Comparison of ENCODE assay signal across 8 cellular contexts in genomic region chr1:30707412-30708360, GRCh38. TPM values are rescaled to one million over a fixed set of nuclear protein-coding genes. Genes with fewer than 3 reads are reported as not detected.
DNase-seq lines count a peak whose midpoint lies in the region; ATAC-seq and TF ChIP-seq lines count a peak whose summit lies in the region.

No MANE protein-coding gene starts in this region.

- peaks cover 0 to 5% of the 10 kb centered on the region in 2 donors for H3K4me1 ChIP-seq in adrenal gland (replicated peaks in 1 of 2)
- peaks cover 0 to 26% (median 12%) of the 10 kb centered on the region in 9 donors for H3K4me1 ChIP-seq in heart right ventricle

- H3K27me3 ChIP-seq in adrenal gland (no peaks in the 10 kb centered on the region), heart right ventricle (peaks cover 0 to 24% (median 6%) of the 10 kb centered on the region in 7 donors)

- H3K9me3 ChIP-seq in adrenal gland (replicated peaks in 1 of 3) (no peaks in the 10 kb centered on the region), heart right ventricle (no peaks in the 10 kb centered on the region)

- H3K4me3 ChIP-seq in adrenal gland (no peak overlapping the region), heart right ventricle (no peak overlapping the region)

- peak; percentile 96 for ATAC-seq in SK-N-SH treated with all-trans-retinoic acid at 6 μM for 48 hours
- ATAC-seq in heart right ventricle: peak; percentile 71 to 90 (median 86)
- no peak for ATAC-seq in GM18502 (IDR thresholded peaks at IDR 0.05; ENCODE audit: poor library complexity, unreplicated experiment)
- no peak for ATAC-seq in HG02759 (IDR thresholded peaks at IDR 0.05; ENCODE audit: unreplicated experiment)

- DNase-seq in GM04504 (ENCODE audit: low read depth) (peak; percentile 40), NAMALWA (ENCODE audit: low spot score) (peak; percentile 80), adrenal gland (peak; percentile 68 to 91 (median 80)), heart right ventricle (peak; percentile 58 to 77), putamen (ENCODE audit: low spot score) (peak; percentile 70)

- 41 to 55% (median 45%) methylated on average over 13 to 16 of the region's 16 CpGs for WGBS in adrenal gland, 4 donors
- 30 to 33% methylated on average over 16 of the region's 16 CpGs for WGBS in heart right ventricle, 2 donors

- peak; percentile 67 to 98 (median 94) for TF ChIP-seq CTCF in adrenal gland (IDR thresholded peaks at IDR 0.05)
- TF ChIP-seq CTCF in heart right ventricle (IDR thresholded peaks at IDR 0.05): peak; percentile 34 to 83 (median 81)

- no peak for TF ChIP-seq POLR2A in adrenal gland (IDR thresholded peaks at IDR 0.05)

- intact Hi-C loops in adrenal gland (cut with DNase I): loop anchor here in 1 of 2 donors (2.0 to 10.0 kb wide), 3 partner anchors 323 to 1473 kb away; no protein-coding TSS in a partner anchor
- intact Hi-C loops in heart right ventricle (cut with DNase I): loop anchor here in 9 of 10 donors (2.0 to 10.0 kb wide), 17 partner anchors 181 to 1823 kb away; partner anchors contain the start of gene PTPRU (in 6 of the 9)

- H3K36me3 ChIP-seq in adrenal gland (replicated peaks in 1 of 2) (no peaks in the 10 kb centered on the region), heart right ventricle (no peaks in the 10 kb centered on the region)

- H3K27ac ChIP-seq in adrenal gland (no peak overlapping the region), heart right ventricle (no peak overlapping the region)

TF ChIP-seq in SK-N-SH treated with all-trans-retinoic acid at 6 μM for 48 hours, 23 proteins besides CTCF, POLR2A, EP300 and RAD21:
- TF ChIP-seq ARNTL (CRISPR knock-in tag; IDR thresholded peaks at IDR 0.05; ENCODE audit: borderline replicate concordance, low read depth) (no peak), RARB (CRISPR knock-in tag; IDR thresholded peaks at IDR 0.05) (no peak), ZC3H10 (CRISPR knock-in tag; IDR thresholded peaks at IDR 0.05) (no peak), TSHZ2 (CRISPR knock-in tag; IDR thresholded peaks at IDR 0.05) (no peak), GLIS3 (CRISPR knock-in tag; IDR thresholded peaks at IDR 0.05) (no peak), SNAI2 (CRISPR knock-in tag; IDR thresholded peaks at IDR 0.05) (0 out of 2 replicates have a peak, but pooled peaks have one; percentile 68), ZNF565 (CRISPR knock-in tag; conservative IDR thresholded peaks at IDR 0.05; ENCODE audit: low read depth) (no peak), ZNF8 (CRISPR knock-in tag; IDR thresholded peaks at IDR 0.05) (no peak)

RNA-seq across cellular contexts. Expression of gene MATN1, which starts 15.7 kb away (rescaled TPM):
- under 1 TPM in 2 of 8 donors, not detected in 6; 0.27 to 0.55 TPM for total RNA-seq in adrenal gland
- under 1 TPM; 0.05 to 0.10 (median 0.08) TPM for polyA plus RNA-seq in adrenal gland
- not detected for total RNA-seq in heart right ventricle
- not detected for polyA plus RNA-seq in heart right ventricle

RNA-seq across cellular contexts. Expression of gene LAPTM5, which starts 49.9 kb away (rescaled TPM):
- total RNA-seq in adrenal gland (100 to 1,000 TPM in 5 of 8 donors, 10 to 100 TPM in 3; 24.0 to 176 (median 130) TPM), heart right ventricle (100 to 1,000 TPM in 1 of 10 donors, 10 to 100 TPM in 6, 1 to 10 TPM in 3; 5.9 to 114 (median 12.9) TPM)
- polyA plus RNA-seq in adrenal gland (100 to 1,000 TPM in 1 of 3 donors, 10 to 100 TPM in 2; 85.9 to 177 (median 97.1) TPM), heart right ventricle (10 to 100 TPM; 13.2 to 33.5 TPM)

Comparison
In these comparisons a context has a peak if more than half of its experiments do, and no peak if none do; other contexts are left out.
1. ATAC-seq: peak in SK-N-SH treated with all-trans-retinoic acid at 6 μM for 48 hours (single experiment) and heart right ventricle (8 of 8); none in GM18502 (single experiment) and HG02759 (single experiment).
2. Peak in every context shown above with its lines, with median percentiles within 50 percentile points of each other: DNase-seq.